Comparison of ENCODE assay signal across 32 cellular contexts in the genomic region with DNA sequence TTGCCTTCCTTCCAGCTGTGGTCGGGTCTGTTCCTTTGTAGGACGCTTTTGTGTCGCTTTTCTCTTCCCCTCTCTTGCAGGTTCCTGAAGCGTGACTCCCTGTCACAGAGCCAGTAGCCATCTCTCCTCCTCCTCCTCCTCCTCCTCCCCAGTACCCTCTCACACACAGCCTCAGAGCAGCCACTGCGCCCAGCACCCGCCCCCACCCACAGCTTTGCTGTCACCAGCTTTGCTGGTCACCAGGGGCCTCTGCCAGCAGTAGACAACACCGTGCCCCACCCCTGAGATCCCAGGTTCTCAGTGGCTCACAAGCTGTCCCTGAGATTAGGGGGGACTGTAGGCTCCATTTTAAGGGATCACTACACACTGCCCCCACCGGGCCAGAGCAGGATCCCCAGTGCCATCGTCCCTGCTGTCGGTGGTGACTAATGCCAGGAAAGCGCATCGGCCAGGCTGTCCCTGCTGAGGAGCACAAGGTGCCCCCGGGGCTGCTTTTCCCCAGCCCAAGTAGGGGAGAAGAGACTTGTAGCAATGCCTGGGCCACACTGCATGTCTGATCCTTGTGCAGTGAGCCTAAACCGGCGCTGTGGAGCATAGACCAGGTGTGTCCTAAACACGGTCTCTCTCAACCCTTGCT.
A peak's percentile ranks its signal among the peaks of the same experiment; 100 is the strongest.
DNase-seq lines count a peak whose midpoint lies in the region; ATAC-seq, FAIRE-seq and TF ChIP-seq lines count a peak whose summit lies in the region.
"Had no signal": no experiment of that assay in that cellular context is flagged by ENCODE, and none has a peak within 500 bp of the region (broad histone marks: within the 10 kb centered on the region; RNA-seq: fewer than 3 reads in every experiment).

No MANE protein-coding gene starts in this region.

- TF ChIP-seq CTCF in SK-N-SH (IDR thresholded peaks at IDR 0.05) (no peak), RWPE1 (conservative IDR thresholded peaks at IDR 0.05; ENCODE audit: low read depth) (no peak), kidney (IDR thresholded peaks at IDR 0.05; ENCODE audit: borderline replicate concordance, extremely low read depth, insufficient read depth) (no peak)

- H2AFZ ChIP-seq in SK-N-SH (ENCODE audit: low read depth), result no peak overlapping the region

- H3K27me3 Mint-ChIP-seq in stimulated activated naive B cell treated with anti-CD40 and anti-IgM and Interleukin-4, amounts not matched to agents 10 μg/mL and 1 μg/mL and 100 μg/mL, for 72 hours, result peaks cover 0 to 18% of the 10 kb centered on the region in 2 donors
- H3K27me3 Mint-ChIP-seq: activated CD8-positive, alpha-beta T cell treated with anti-CD3 and anti-CD28 coated beads for 36 hours; stimulated activated memory B cell treated with anti-CD40 and anti-IgM and Interleukin-4, amounts not matched to agents 10 μg/mL and 1 μg/mL and 100 μg/mL, for 72 hours had no signal

- 76% methylated on average over 16 of the region's 16 CpGs for WGBS in SK-N-SH (ENCODE audit: low lambda C conversion rate)

- intact Hi-C loops in kidney (cut with DNase I), result no loop called here

- H3K9me2 ChIP-seq in SK-N-SH, result no peaks in the 10 kb centered on the region

- H3K36me3 ChIP-seq in SK-N-SH (replicated peaks in 1 of 2; ENCODE audit: control insufficient read depth in 1 of 2, insufficient read depth in 2 of 2, low read length in 1 of 2) (no peaks in the 10 kb centered on the region), kidney (ENCODE audit: control insufficient read depth in 1 of 2, insufficient read depth in 2 of 2, low read length in 2 of 2) (no peaks in the 10 kb centered on the region)
- H3K36me3 ChIP-seq: HAP-1, left lung, pancreas, right atrium auricular region, thoracic aorta had no signal

- POLR2A ChIA-PET in SK-N-SH (lab: Yijun Ruan, JAX) (no interaction called here), RWPE1 (lab: Yijun Ruan, JAX; ENCODE audit: low non-redundant PET) (no interaction called here)

- no peak overlapping the region for H3K4me3 Mint-ChIP-seq in stimulated activated naive B cell treated with anti-CD40 and anti-IgM and Interleukin-4, amounts not matched to agents 10 μg/mL and 1 μg/mL and 100 μg/mL, for 72 hours
- H3K4me3 Mint-ChIP-seq: activated CD8-positive, alpha-beta T cell treated with anti-CD3 and anti-CD28 coated beads for 36 hours; naive thymus-derived CD8-positive, alpha-beta T cell; stimulated activated memory B cell treated with anti-CD40 and anti-IgM and Interleukin-4, amounts not matched to agents 10 μg/mL and 1 μg/mL and 100 μg/mL, for 72 hours had no signal

- no peak overlapping the region for H3K27ac Mint-ChIP-seq in stimulated activated naive B cell treated with anti-CD40 and anti-IgM and Interleukin-4, amounts not matched to agents 10 μg/mL and 1 μg/mL and 100 μg/mL, for 72 hours
- H3K27ac Mint-ChIP-seq: activated CD8-positive, alpha-beta T cell treated with anti-CD3 and anti-CD28 coated beads for 36 hours; stimulated activated memory B cell treated with anti-CD40 and anti-IgM and Interleukin-4, amounts not matched to agents 10 μg/mL and 1 μg/mL and 100 μg/mL, for 72 hours had no signal

- no peak overlapping the region for H3K4me2 ChIP-seq in SK-N-SH

- TF ChIP-seq EP300 in SK-N-SH (IDR thresholded peaks at IDR 0.05; ENCODE audit: borderline replicate concordance in 1 of 2, low read depth in 1 of 2, low read length in 1 of 2), result no peak

- TF ChIP-seq RAD21 in SK-N-SH (IDR thresholded peaks at IDR 0.05; ENCODE audit: low read length), result no peak

- H3K9ac ChIP-seq in SK-N-SH, result no peak overlapping the region
- H3K9ac ChIP-seq in kidney (ENCODE audit: low read length in 2 of 2), result no peak overlapping the region

- H3F3A ChIP-seq in SK-N-SH (replicated peaks; ENCODE audit: insufficient read depth), result no peaks in the 10 kb centered on the region

- H3K36me3 Mint-ChIP-seq in stimulated activated naive B cell treated with anti-CD40 and anti-IgM and Interleukin-4, amounts not matched to agents 10 μg/mL and 1 μg/mL and 100 μg/mL, for 72 hours, result peaks cover 2 to 4% of the 10 kb centered on the region in 2 donors
- H3K36me3 Mint-ChIP-seq: naive thymus-derived CD8-positive, alpha-beta T cell had no signal

- H3K79me2 ChIP-seq in SK-N-SH (ENCODE audit: insufficient read depth), result no peaks in the 10 kb centered on the region

- H3K27me3 ChIP-seq in SK-N-SH (ENCODE audit: insufficient read depth), result no peaks in the 10 kb centered on the region
- H3K27me3 ChIP-seq: body of pancreas, left lung, pancreas, right atrium auricular region had no signal

- H3K9me3 Mint-ChIP-seq in stimulated activated naive B cell treated with anti-CD40 and anti-IgM and Interleukin-4, amounts not matched to agents 10 μg/mL and 1 μg/mL and 100 μg/mL, for 72 hours, result peaks cover 0 to 4% of the 10 kb centered on the region in 2 donors
- H3K9me3 Mint-ChIP-seq: activated CD8-positive, alpha-beta T cell treated with anti-CD3 and anti-CD28 coated beads for 36 hours had no signal

- peaks cover 3 to 6% of the 10 kb centered on the region in 2 donors for H3K4me1 Mint-ChIP-seq in stimulated activated naive B cell treated with anti-CD40 and anti-IgM and Interleukin-4, amounts not matched to agents 10 μg/mL and 1 μg/mL and 100 μg/mL, for 72 hours
- H3K4me1 Mint-ChIP-seq: stimulated activated memory B cell treated with anti-CD40 and anti-IgM and Interleukin-4, amounts not matched to agents 10 μg/mL and 1 μg/mL and 100 μg/mL, for 72 hours had no signal

- FAIRE-seq in kidney (lab: Jason Lieb, UNC), result no peak
- FAIRE-seq: colon, GM12891, pancreas had no signal

- H3K9me3 ChIP-seq in SK-N-SH (no peaks in the 10 kb centered on the region), kidney (ENCODE audit: control insufficient read depth in 1 of 2, low read length in 2 of 2) (no peaks in the 10 kb centered on the region)
- H3K9me3 ChIP-seq: body of pancreas, HAP-1, heart left ventricle, left lung, pancreas, right atrium auricular region, thoracic aorta had no signal

- no peak overlapping the region for H3K4me3 ChIP-seq in SK-N-SH (ENCODE audit: low read depth in 2 of 2, low read length in 1 of 2)
- H3K4me3 ChIP-seq in kidney (ENCODE audit: low read length in 2 of 2), result no peak overlapping the region
- H3K4me3 ChIP-seq: body of pancreas, HAP-1, heart left ventricle, left lung, pancreas, right atrium auricular region, thoracic aorta had no signal

- CTCF ChIA-PET in SK-N-SH (lab: Yijun Ruan, JAX) (interaction anchor here (2.4 kb wide), 1 partner anchor 13 kb away, joined by 7 read pairs; no protein-coding TSS in a partner anchor), RWPE1 (lab: Yijun Ruan, JAX) (no interaction called here)

- ATAC-seq in SK-N-SH treated with all-trans-retinoic acid at 6 μM for 48 hours (no peak; the same call in 2 of the 3 replicates), HG02970 (IDR thresholded peaks at IDR 0.05; ENCODE audit: low FRiP score, unreplicated experiment) (no peak), GM21529 (IDR thresholded peaks at IDR 0.05; ENCODE audit: unreplicated experiment) (no peak)
- ATAC-seq in stimulated activated naive B cell treated with anti-CD40 and anti-IgM and Interleukin-4, amounts not matched to agents 10 μg/mL and 1 μg/mL and 100 μg/mL, for 72 hours (replicated peaks), result peak; percentile 15 to 18
- ATAC-seq: activated CD4-positive, CD25-positive, alpha-beta regulatory T cell treated with anti-CD3 and anti-CD28 coated beads, Interleukin-2, amount 50 U/mL, for 24 hours; activated CD8-positive, alpha-beta T cell treated with anti-CD3 and anti-CD28 coated beads for 36 hours; body of pancreas; left lung; naive thymus-derived CD8-positive, alpha-beta T cell; stimulated activated memory B cell treated with anti-CD40 and anti-IgM and Interleukin-4, amounts not matched to agents 10 μg/mL and 1 μg/mL and 100 μg/mL, for 72 hours had no signal

- H3K4me1 ChIP-seq in SK-N-SH (ENCODE audit: control insufficient read depth in 1 of 2, insufficient read depth in 2 of 2, low read depth in 1 of 2, low read length in 1 of 2) (peaks cover 0 to 26% of the 10 kb centered on the region in 2 experiments; a peak in 1 of 4 replicates), kidney (ENCODE audit: control insufficient read depth in 1 of 2, insufficient read depth in 1 of 2, low read depth in 1 of 2, low read length in 2 of 2) (no peaks in the 10 kb centered on the region)
- H3K4me1 ChIP-seq: body of pancreas, HAP-1, heart left ventricle, left lung, pancreas, right atrium auricular region had no signal

- H4K20me1 ChIP-seq in SK-N-SH (ENCODE audit: insufficient read depth), result no peaks in the 10 kb centered on the region

- H3K27ac ChIP-seq in SK-N-SH (ENCODE audit: low read depth in 2 of 2, low read length in 1 of 2), result no peak overlapping the region
- H3K27ac ChIP-seq in RWPE1, result peak overlapping the region; percentile 44; the same call in 1 of the 2 replicates
- H3K27ac ChIP-seq in kidney (ENCODE audit: low read depth in 2 of 2, low read length in 2 of 2), result no peak overlapping the region
- H3K27ac ChIP-seq: body of pancreas, heart left ventricle, left lung, pancreas, right atrium auricular region, thoracic aorta had no signal

- DNase-seq in SK-N-SH (peak; percentile 42), RWPE1 (ENCODE audit: low spot score) (no peak), kidney (peak; percentile 51), NCI-H1092 (lab: John Stamatoyannopoulos, UW) (no peak)
- DNase-seq in stimulated activated naive B cell treated with anti-CD40 and anti-IgM and Interleukin-4, amounts not matched to agents 10 μg/mL and 1 μg/mL and 100 μg/mL, for 72 hours, result no peak
- DNase-seq: 8988T; activated CD8-positive, alpha-beta T cell treated with anti-CD3 and anti-CD28 coated beads for 36 hours; activated gamma-delta T cell treated with Interleukin-2 at 50 U/mL for 16 hours; body of pancreas; effector CD8-positive, alpha-beta T cell; erythroblast; IMR-90; midbrain; MM.1S; naive thymus-derived CD8-positive, alpha-beta T cell; NCI-H1436; NCI-H510A treated with DMSO at 0.1 percent for 48 hours; SIG-M5; stimulated activated CD4-positive, alpha-beta T cell treated with anti-CD3 and anti-CD28 coated beads, Interleukin-4, amount 100 ng/mL, for 1 hour had no signal

TF ChIP-seq in SK-N-SH, 30 proteins besides CTCF, POLR2A, EP300 and RAD21 (continues in another document):
- TF ChIP-seq JUND (IDR thresholded peaks at IDR 0.05) (no peak), EZH2phosphoT487 (IDR thresholded peaks at IDR 0.05; ENCODE audit: borderline replicate concordance, low read depth) (no peak)

TF ChIP-seq in SK-N-SH treated with all-trans-retinoic acid at 6 μM for 48 hours, 23 proteins besides CTCF, POLR2A, EP300 and RAD21 (continues in another document):
- TF ChIP-seq ESRRG (CRISPR knock-in tag; IDR thresholded peaks at IDR 0.05) (no peak), GLIS3 (CRISPR knock-in tag; IDR thresholded peaks at IDR 0.05) (no peak), SNAI2 (CRISPR knock-in tag; IDR thresholded peaks at IDR 0.05) (no peak)

Comparison
In these comparisons a context has a peak if more than half of its experiments do, and no peak if none do; other contexts are left out.
1. DNase-seq: peak in SK-N-SH (single experiment) and kidney (single experiment); none in RWPE1 (single experiment), stimulated activated naive B cell treated with anti-CD40 and anti-IgM and Interleukin-4, amounts not matched to agents 10 μg/mL and 1 μg/mL and 100 μg/mL, for 72 hours (single experiment) and NCI-H1092 (single experiment).
2. ATAC-seq: peak in stimulated activated naive B cell treated with anti-CD40 and anti-IgM and Interleukin-4, amounts not matched to agents 10 μg/mL and 1 μg/mL and 100 μg/mL, for 72 hours (2 of 2); none in SK-N-SH treated with all-trans-retinoic acid at 6 μM for 48 hours (single experiment), HG02970 (single experiment) and GM21529 (single experiment).